ENCODE assay signal across 23 cellular contexts in genomic region chr9:120724757-120725156, GRCh38.
"Had no signal": no experiment of that assay in that cellular context is flagged by ENCODE, and none has a peak within 500 bp of the region (broad histone marks: within the 10 kb centered on the region; RNA-seq: fewer than 3 reads in every experiment).

No MANE protein-coding gene starts in this region.

- H3K9me3 Mint-ChIP-seq: mesothelial cell of epicardium; naive thymus-derived CD4-positive, alpha-beta T cell; nephron; neural progenitor cell; stimulated activated memory B cell treated with anti-CD40 and anti-IgM and Interleukin-4, amounts not matched to agents 10 μg/mL and 1 μg/mL and 100 μg/mL, for 72 hours had no signal

- ATAC-seq: gastrocnemius medialis; left lobe of liver; mucosa of descending colon; naive thymus-derived CD4-positive, alpha-beta T cell; sciatic nerve; stimulated activated memory B cell treated with anti-CD40 and anti-IgM and Interleukin-4, amounts not matched to agents 10 μg/mL and 1 μg/mL and 100 μg/mL, for 72 hours; stimulated activated naive CD8-positive, alpha-beta T cell treated with anti-CD3 and anti-CD28 coated beads, Interleukin-15, Interleukin-2, amounts not matched to agents 100 U/mL and 50 U/mL, for 24 hours had no signal

- H3K27me3 Mint-ChIP-seq: naive thymus-derived CD4-positive, alpha-beta T cell; stimulated activated memory B cell treated with anti-CD40 and anti-IgM and Interleukin-4, amounts not matched to agents 10 μg/mL and 1 μg/mL and 100 μg/mL, for 72 hours had no signal

- H3K79me2 ChIP-seq: hepatocyte, parathyroid adenoma had no signal

- H2AFZ ChIP-seq: hepatocyte, neural progenitor cell, parathyroid adenoma had no signal

- H3K9me3 ChIP-seq: gastrocnemius medialis, mucosa of descending colon, testis, transverse colon had no signal

- H3K27ac Mint-ChIP-seq: mesothelial cell of epicardium; naive thymus-derived CD4-positive, alpha-beta T cell; nephron; neural progenitor cell; progenitor cell of endocrine pancreas; stimulated activated memory B cell treated with anti-CD40 and anti-IgM and Interleukin-4, amounts not matched to agents 10 μg/mL and 1 μg/mL and 100 μg/mL, for 72 hours had no signal

- H3K4me2 ChIP-seq: hepatocyte, neural progenitor cell had no signal

- H3K4me3 Mint-ChIP-seq: mesothelial cell of epicardium; naive thymus-derived CD4-positive, alpha-beta T cell; nephron; neural progenitor cell; stimulated activated memory B cell treated with anti-CD40 and anti-IgM and Interleukin-4, amounts not matched to agents 10 μg/mL and 1 μg/mL and 100 μg/mL, for 72 hours had no signal

- H3K36me3 ChIP-seq: gastrocnemius medialis, neural progenitor cell, transverse colon had no signal

- H3K9ac ChIP-seq: neural progenitor cell, parathyroid adenoma had no signal

- H3K4me1 ChIP-seq: gastrocnemius medialis, neural progenitor cell, parathyroid adenoma, testis, transverse colon had no signal

- H3K4me1 Mint-ChIP-seq: mesothelial cell of epicardium; nephron; stimulated activated memory B cell treated with anti-CD40 and anti-IgM and Interleukin-4, amounts not matched to agents 10 μg/mL and 1 μg/mL and 100 μg/mL, for 72 hours had no signal

- H3K27ac ChIP-seq: dorsolateral prefrontal cortex, gastrocnemius medialis, hepatocyte, neural progenitor cell, parathyroid adenoma, testis, transverse colon had no signal

- H3K4me3 ChIP-seq: dorsolateral prefrontal cortex, gastrocnemius medialis, hepatocyte, mucosa of descending colon, neural progenitor cell, testis, transverse colon had no signal

- H3K36me3 Mint-ChIP-seq: mesothelial cell of epicardium; neural progenitor cell; stimulated activated memory B cell treated with anti-CD40 and anti-IgM and Interleukin-4, amounts not matched to agents 10 μg/mL and 1 μg/mL and 100 μg/mL, for 72 hours had no signal

- DNase-seq: central memory CD4-positive, alpha-beta T cell; dorsolateral prefrontal cortex; effector CD4-positive, alpha-beta T cell; foreskin fibroblast; gastrocnemius medialis; kidney; mesenchymal stem cell; mucosa of descending colon; naive thymus-derived CD4-positive, alpha-beta T cell; stimulated activated CD4-positive, alpha-beta T cell treated with anti-CD3 and anti-CD28 coated beads, Interleukin-4, amount 100 ng/mL, for 4 hours; stimulated activated naive CD8-positive, alpha-beta T cell treated with anti-CD3 and anti-CD28 coated beads, Interleukin-15, Interleukin-2, amounts not matched to agents 100 U/mL and 50 U/mL, for 24 hours; substantia nigra; testis; transverse colon had no signal

- H3K27me3 ChIP-seq: dorsolateral prefrontal cortex, gastrocnemius medialis, hepatocyte, neural progenitor cell, testis, transverse colon had no signal
